In genomic region chr3:33437556-33438283, GRCh38 we compare ENCODE assay signal across 8 cellular contexts. TPM values are rescaled to one million over a fixed set of nuclear protein-coding genes. Genes with fewer than 3 reads are reported as not detected.
A peak's percentile ranks its signal among the peaks of the same experiment; 100 is the strongest.
DNase-seq lines count a peak whose midpoint lies in the region; ATAC-seq, FAIRE-seq and TF ChIP-seq lines count a peak whose summit lies in the region.

No MANE protein-coding gene starts in this region.

- H3K27ac ChIP-seq in PC-9: 0 out of 2 replicates have a peak overlapping the region, but pooled peaks have one; percentile 6
- H3K27ac ChIP-seq in endothelial cell of umbilical vein (ENCODE audit: insufficient read depth, low read depth, low read length): peak overlapping the region; percentile 77

- H3K9me3 ChIP-seq in PC-9 (ENCODE audit: insufficient read depth, low read depth) (no peaks in the 10 kb centered on the region), endothelial cell of umbilical vein (replicated peaks; ENCODE audit: control insufficient read depth, insufficient read depth, low read length) (no peaks in the 10 kb centered on the region)

- dilution Hi-C loops in endothelial cell of umbilical vein (cut with MboI; ENCODE audit: extremely low pct_ligation_motif_present, low sequenced_read_pairs): no loop called here

- H3K4me1 ChIP-seq in PC-9 (replicated peaks; ENCODE audit: insufficient read depth) (peaks cover 17% of the 10 kb centered on the region), endothelial cell of umbilical vein (ENCODE audit: control insufficient read depth, extremely low read depth, insufficient read depth, low read length) (peaks cover 23% of the 10 kb centered on the region)

- no peak for ATAC-seq in GM19035 (IDR thresholded peaks at IDR 0.05; ENCODE audit: unreplicated experiment)

- H3K79me2 ChIP-seq in PC-9 (ENCODE audit: low read depth) (peaks cover 70% of the 10 kb centered on the region), endothelial cell of umbilical vein (ENCODE audit: control insufficient read depth, insufficient read depth, low read length) (peaks cover 71% of the 10 kb centered on the region)

- no peak for DNase-seq in GM06990 (ENCODE audit: extremely low read depth, insufficient read length)
- no peak for DNase-seq in PC-9
- DNase-seq in endothelial cell of umbilical vein (ENCODE audit: low read depth, low spot score): peak; percentile 70
- DNase-seq in non-pigmented ciliary epithelial cell (ENCODE audit: low read depth): peak; percentile 50
- DNase-seq in effector CD4-positive, alpha-beta T cell: no peak
- no peak for DNase-seq in GM19240 (ENCODE audit: insufficient read length, low spot score)
- DNase-seq in HPDE6-E6E7 (ENCODE audit: extremely low spot score): no peak

- no TSS peak for BruUV-seq in PC-9 (replicated peaks; lab: Mats Ljungman, UMichigan)
- no TSS peak for BruUV-seq in endothelial cell of umbilical vein (replicated peaks; lab: Mats Ljungman, UMichigan)

- intact Hi-C loops in PC-9 (cut with micrococcal nuclease; ENCODE audit: unreplicated experiment) (no loop called here), endothelial cell of umbilical vein (cut with micrococcal nuclease) (loop anchor here (1.0 to 5.0 kb wide), 3 partner anchors 8 to 325 kb away; partner anchors contain the start of gene CRTAP)

- FAIRE-seq in endothelial cell of umbilical vein (lab: Jason Lieb, UNC): peak; percentile 85

- H3K36me3 ChIP-seq in GM06990 (ENCODE audit: control insufficient read depth, insufficient read depth, low read length): no peaks in the 10 kb centered on the region
- no peaks in the 10 kb centered on the region for H3K36me3 ChIP-seq in PC-9 (ENCODE audit: low read depth)
- H3K36me3 ChIP-seq in endothelial cell of umbilical vein (ENCODE audit: control insufficient read depth in 2 of 2, extremely low read depth in 1 of 2, insufficient read depth in 2 of 2, low read length in 2 of 2): no peaks in the 10 kb centered on the region

- H3K4me3 ChIP-seq in GM06990 (replicated peaks; ENCODE audit: low read depth, low read length) (peak overlapping the region; percentile 96), PC-9 (peak overlapping the region; percentile 78), endothelial cell of umbilical vein (replicated peaks in 1 of 3; ENCODE audit: insufficient read depth in 1 of 3, low read depth in 1 of 3, low read length in 3 of 3) (peak overlapping the region; percentile 98 to 99 (median 98))

- no peaks in the 10 kb centered on the region for H3K27me3 ChIP-seq in GM06990 (replicated peaks; ENCODE audit: control insufficient read depth, insufficient read depth, low read length)
- H3K27me3 ChIP-seq in PC-9 (ENCODE audit: insufficient read depth, low read depth): no peaks in the 10 kb centered on the region
- H3K27me3 ChIP-seq in endothelial cell of umbilical vein (ENCODE audit: control insufficient read depth in 2 of 2, insufficient read depth in 2 of 2, low read length in 2 of 2): no peaks in the 10 kb centered on the region

- H3F3A ChIP-seq in PC-9 (ENCODE audit: insufficient read depth, low read depth): peaks cover 23% of the 10 kb centered on the region; the same call in 1 of the 2 replicates

- CTCF ChIA-PET in PC-9 (lab: Charles Lee): no interaction called here
- CTCF ChIA-PET in endothelial cell of umbilical vein (lab: Charles Lee): interaction anchor here (0.8 to 1.3 kb wide), 6 partner anchors 10 to 350 kb away, joined by 3 to 6 read pairs (median 4); no protein-coding TSS in a partner anchor

- H3K9ac ChIP-seq in endothelial cell of umbilical vein (replicated peaks; ENCODE audit: extremely low read depth, insufficient read depth, low read length): peak overlapping the region; percentile 90

- H3K4me2 ChIP-seq in PC-9: peak overlapping the region; percentile 88
- peak overlapping the region; percentile 95 for H3K4me2 ChIP-seq in endothelial cell of umbilical vein (ENCODE audit: insufficient read depth, low read length)

- POLR2A ChIA-PET in PC-9 (lab: Charles Lee; ENCODE audit: unreplicated experiment): interaction anchor here (0.7 kb wide), 1 partner anchor 10 kb away, joined by 9 read pairs; no protein-coding TSS in a partner anchor
- POLR2A ChIA-PET in endothelial cell of umbilical vein (lab: Charles Lee): no interaction called here

- H2AFZ ChIP-seq in PC-9 (no peak overlapping the region), endothelial cell of umbilical vein (ENCODE audit: low read depth, low read length) (no peak overlapping the region)

- H4K20me1 ChIP-seq in PC-9 (ENCODE audit: insufficient read depth) (peaks cover 12% of the 10 kb centered on the region; the same call in 1 of the 2 replicates), endothelial cell of umbilical vein (replicated peaks; ENCODE audit: control insufficient read depth, extremely low read depth, insufficient read depth, low read length) (peaks cover 5% of the 10 kb centered on the region)

- no peaks in the 10 kb centered on the region for H3K9me2 ChIP-seq in PC-9 (ENCODE audit: insufficient read depth)

- TF ChIP-seq CTCF in GM06990 (IDR thresholded peaks at IDR 0.05; ENCODE audit: insufficient read depth, low read length, poor library complexity, severe bottlenecking) (no peak), PC-9 (conservative IDR thresholded peaks at IDR 0.05) (no peak), endothelial cell of umbilical vein (IDR thresholded peaks at IDR 0.05; ENCODE audit: extremely low read depth in 1 of 2, insufficient read depth in 1 of 2, low read depth in 1 of 2, low read length in 2 of 2) (no peak)

- TF ChIP-seq POLR2A in endothelial cell of umbilical vein (IDR thresholded peaks at IDR 0.05; ENCODE audit: low read depth, low read length): no peak

- no peaks in the 10 kb centered on the region for H3K9me1 ChIP-seq in endothelial cell of umbilical vein (replicated peaks; ENCODE audit: control insufficient read depth, extremely low read depth, insufficient read depth, low read length)

TF ChIP-seq in endothelial cell of umbilical vein, 7 proteins besides CTCF, POLR2A, EP300 and RAD21:
- TF ChIP-seq MYC (IDR thresholded peaks at IDR 0.05; ENCODE audit: low read depth, low read length): no peak
- TF ChIP-seq EZH2 (IDR thresholded peaks at IDR 0.05; ENCODE audit: borderline replicate concordance, low read depth, low read length, severe bottlenecking): no peak
- no peak for TF ChIP-seq JUN (IDR thresholded peaks at IDR 0.05; ENCODE audit: borderline replicate concordance, insufficient read depth, insufficient read length, low read depth)
- no peak for TF ChIP-seq MAX (IDR thresholded peaks at IDR 0.05; ENCODE audit: insufficient read depth, insufficient read length)
- no peak for TF ChIP-seq POLR2AphosphoS5 (IDR thresholded peaks at IDR 0.05; ENCODE audit: insufficient read depth, low read depth, low read length)
- TF ChIP-seq GATA2 (IDR thresholded peaks at IDR 0.05; ENCODE audit: insufficient read depth, insufficient read length, low read depth, low read length): no peak
- TF ChIP-seq FOS (IDR thresholded peaks at IDR 0.05; ENCODE audit: borderline replicate concordance, insufficient read depth, low read length): no peak
TF ChIP-seq in endothelial cell of umbilical vein: peak in this region for 0.

RNA-seq across cellular contexts. Expression of gene UBP1, which starts 2.5 kb away (rescaled TPM):
- total RNA-seq in PC-9 (2021) (47.9 and 50.4 TPM in 2 replicates), endothelial cell of umbilical vein (89.7 and 90.5 TPM in 2 replicates)
- polyA plus RNA-seq in endothelial cell of umbilical vein: 42.3 and 60.2 TPM in 2 replicates
- 59.5 and 64.2 TPM in 2 replicates for polyA plus RNA-seq in endothelial cell of umbilical vein (2011; cell fraction: cytosol; rRNA removed)
- polyA plus RNA-seq in endothelial cell of umbilical vein (2011; cell fraction: nucleus; rRNA removed): 350 and 403 TPM in 2 replicates
- 49.9 and 89.5 TPM in 2 replicates for polyA plus RNA-seq in endothelial cell of umbilical vein (2012)
- polyA minus RNA-seq in endothelial cell of umbilical vein: 124 and 125 TPM in 2 replicates
- polyA minus RNA-seq in endothelial cell of umbilical vein (2011; cell fraction: cytosol; rRNA and poly(A)+ RNA removed): 49.2 TPM
- polyA minus RNA-seq in endothelial cell of umbilical vein (2011; cell fraction: nucleus; rRNA and poly(A)+ RNA removed): 85.7 and 127 TPM in 2 replicates

Comparison
In these comparisons a context has a peak if more than half of its experiments do, and no peak if none do; other contexts are left out.
1. DNase-seq: peak in endothelial cell of umbilical vein (single experiment) and non-pigmented ciliary epithelial cell (single experiment); none in GM06990 (single experiment), PC-9 (0 of 2), effector CD4-positive, alpha-beta T cell (single experiment), GM19240 (single experiment) and HPDE6-E6E7 (single experiment).
2. Peak in every context shown above with its lines, with median percentiles within 50 percentile points of each other: H3K4me3 ChIP-seq.